Comparison of ENCODE assay signal across 16 cellular contexts in the genomic region with DNA sequence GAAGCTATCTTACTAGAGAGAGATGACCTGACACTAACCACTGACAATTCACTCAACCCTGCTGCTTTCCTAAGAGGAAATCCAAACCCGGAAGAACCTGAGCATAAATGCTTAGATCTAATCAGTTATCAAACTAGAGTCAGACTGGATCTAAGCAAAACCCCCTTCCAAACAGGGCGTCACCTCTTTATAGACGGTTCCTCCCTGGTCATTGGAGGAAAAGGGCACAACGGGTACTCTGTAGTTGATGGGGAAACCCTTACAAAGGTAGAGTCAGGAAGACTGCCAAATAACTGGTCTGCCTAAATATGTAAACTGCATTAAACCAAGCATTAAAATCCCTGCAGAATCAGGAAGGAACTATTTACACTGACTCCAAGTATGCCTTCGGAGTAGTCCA. TPM values are rescaled to one million over a fixed set of nuclear protein-coding genes. Genes with fewer than 3 reads are reported as not detected.
DNase-seq lines count a peak whose midpoint lies in the region; ATAC-seq and TF ChIP-seq lines count a peak whose summit lies in the region.
"Had no signal": no experiment of that assay in that cellular context is flagged by ENCODE, and none has a peak within 500 bp of the region (broad histone marks: within the 10 kb centered on the region; RNA-seq: fewer than 3 reads in every experiment).

No MANE protein-coding gene starts in this region.

- H3K9me3 ChIP-seq in esophagus muscularis mucosa (peaks cover 0 to 11% (median 4%) of the 10 kb centered on the region in 4 donors), prostate gland (no peaks in the 10 kb centered on the region)

- TF ChIP-seq EP300 in esophagus muscularis mucosa (IDR thresholded peaks at IDR 0.05), result no peak

- 76% methylated on average over 5 of the region's 5 CpGs for WGBS in esophagus muscularis mucosa
- 46% methylated on average over 5 of the region's 5 CpGs for WGBS in prostate gland

- H3K27me3 ChIP-seq in esophagus muscularis mucosa, result no peaks in the 10 kb centered on the region
- H3K27me3 ChIP-seq in prostate gland (replicated peaks; ENCODE audit: insufficient read depth), result no peaks in the 10 kb centered on the region
- H3K27me3 ChIP-seq: BE2C had no signal

- no peak overlapping the region for H3K27ac ChIP-seq in esophagus muscularis mucosa (replicated peaks in 1 of 4)
- no peak overlapping the region for H3K27ac ChIP-seq in prostate gland
- H3K27ac ChIP-seq: GM23248 had no signal

- TF ChIP-seq POLR2A in esophagus muscularis mucosa (IDR thresholded peaks at IDR 0.05; ENCODE audit: low read depth) (no peak), prostate gland (IDR thresholded peaks at IDR 0.05) (no peak)

- TF ChIP-seq CTCF in esophagus muscularis mucosa (IDR thresholded peaks at IDR 0.05) (no peak), prostate gland (IDR thresholded peaks at IDR 0.05) (no peak)

- H3K4me3 ChIP-seq in esophagus muscularis mucosa (no peak overlapping the region), prostate gland (no peak overlapping the region)
- H3K4me3 ChIP-seq: GM23248, K562 had no signal

- H3K36me3 ChIP-seq in esophagus muscularis mucosa (no peaks in the 10 kb centered on the region), prostate gland (no peaks in the 10 kb centered on the region)
- H3K36me3 ChIP-seq: BE2C had no signal

- ATAC-seq in HG03432 (IDR thresholded peaks at IDR 0.05; ENCODE audit: unreplicated experiment) (no peak), HG03342 (IDR thresholded peaks at IDR 0.05; ENCODE audit: unreplicated experiment) (no peak)
- ATAC-seq: HCT116, K562 had no signal

- peaks cover 0 to 27% (median 24%) of the 10 kb centered on the region in 4 donors for H3K4me1 ChIP-seq in esophagus muscularis mucosa
- H3K4me1 ChIP-seq in prostate gland (replicated peaks), result no peaks in the 10 kb centered on the region
- H3K4me1 ChIP-seq: BE2C, Caco-2 had no signal

- intact Hi-C loops in esophagus muscularis mucosa (cut with DNase I), result no loop called here
- intact Hi-C loops in prostate gland (cut with DNase I), result loop anchor here (10.0 kb wide), 1 partner anchor 47 kb away; no protein-coding TSS in a partner anchor

- DNase-seq in HT-29 (ENCODE audit: low spot score) (peak; percentile 40), esophagus muscularis mucosa (ENCODE audit: extremely low spot score) (peak; percentile 50), prostate gland (ENCODE audit: low spot score) (peak; percentile 43), HuH-7.5 (ENCODE audit: low spot score) (no peak)
- DNase-seq: ACHN; BE2C; C1 segment of cervical spinal cord; Caco-2; CD4-positive, alpha-beta T cell; GM23248; HFFc6; IMR-90 had no signal

RNA-seq across cellular contexts. Expression of gene FSTL1, which starts 41.3 kb away (rescaled TPM):
- 0.08 TPM in 1 of 2 replicates, not detected in the other for total RNA-seq in HT-29 (2014; rRNA removed; shearing (Covaris generic))
- total RNA-seq in esophagus muscularis mucosa, result 100 to 1,000 TPM; 409 to 701 (median 677) TPM
- 100 to 1,000 TPM; 212 to 265 TPM for total RNA-seq in prostate gland

Comparison
In these comparisons a context has a peak if more than half of its experiments do, and no peak if none do; other contexts are left out.
1. RNA of gene FSTL1, which starts 41.3 kb away (total RNA-seq): 409 to 701 TPM in esophagus muscularis mucosa and 212 to 265 TPM in prostate gland; 0.08 TPM in HT-29; every median in the first group is over 100 times any median in the second.